21 cellular contexts compared by ENCODE assay signal in genomic region chr20:35721621-35722020, GRCh38. TPM values are rescaled to one million over a fixed set of nuclear protein-coding genes. Genes with fewer than 3 reads are reported as not detected.
DNase-seq lines count a peak whose midpoint lies in the region; ATAC-seq and TF ChIP-seq lines count a peak whose summit lies in the region.
"Had no signal": no experiment of that assay in that cellular context is flagged by ENCODE, and none has a peak within 500 bp of the region (broad histone marks: within the 10 kb centered on the region; RNA-seq: fewer than 3 reads in every experiment).

No MANE protein-coding gene starts in this region.

- H3K9me3 Mint-ChIP-seq in activated CD8-positive, alpha-beta T cell treated with anti-CD3 and anti-CD28 coated beads for 36 hours, result no peaks in the 10 kb centered on the region
- H3K9me3 Mint-ChIP-seq in endothelial cell (ENCODE audit: unreplicated experiment), result no peaks in the 10 kb centered on the region
- no peaks in the 10 kb centered on the region for H3K9me3 Mint-ChIP-seq in stimulated activated effector memory CD8-positive, alpha-beta T cell treated with anti-CD3 and anti-CD28 coated beads, Interleukin-12 subunit alpha, Interleukin-12 subunit beta, amount 100 ng/mL, for 72 hours
- H3K9me3 Mint-ChIP-seq: activated CD4-positive, alpha-beta T cell treated with anti-CD3 and anti-CD28 coated beads, Interleukin-2, amount 10 ng/mL, durations not matched to agents 24 days and 14 days; activated naive CD4-positive, alpha-beta T cell treated with anti-CD3 and anti-CD28 coated beads, Interleukin-2, amount 50 U/mL, for 72 hours; T-helper 1 cell treated with Interleukin-12 subunit alpha and Interleukin-12 subunit beta and Interleukin-4 antibody, amounts not matched to agents 30 μg/mL and 1 μg/mL, for 36 hours had no signal

- no peak overlapping the region for H3K4me3 ChIP-seq in cardiac muscle cell
- H3K4me3 ChIP-seq in heart right ventricle, result no peak overlapping the region
- H3K4me3 ChIP-seq: BLaER1 treated with 17β-estradiol and CSF1 and Interleukin-3, amounts not matched to agents 10 nM and 100 nM; coronary artery; HAP-1; sigmoid colon; SJSA1 had no signal

- H3K27ac ChIP-seq in cardiac muscle cell, result peak overlapping the region; percentile 24
- H3K27ac ChIP-seq in heart right ventricle, result peak overlapping the region in 1 of 10 donors; percentile 9
- H3K27ac ChIP-seq: BLaER1 treated with 17β-estradiol and CSF1 and Interleukin-3, amounts not matched to agents 10 nM and 100 nM; coronary artery; sigmoid colon; SJSA1 had no signal

- H3K27me3 ChIP-seq in cardiac muscle cell (no peaks in the 10 kb centered on the region), heart right ventricle (no peaks in the 10 kb centered on the region)
- H3K27me3 ChIP-seq: BLaER1 treated with 17β-estradiol and CSF1 and Interleukin-3, amounts not matched to agents 10 nM and 100 nM; sigmoid colon; SJSA1 had no signal

- H3K36me3 ChIP-seq in cardiac muscle cell (peaks cover 93% of the 10 kb centered on the region), heart right ventricle (peaks cover 11 to 100% (median 98%) of the 10 kb centered on the region in 9 donors)

- intact Hi-C loops in heart right ventricle (cut with DNase I), result loop anchor here in 1 of 10 donors (10.0 kb wide), 1 partner anchor 233 kb away; the partner anchor contains the start of gene SCAND1
- intact Hi-C loops in activated CD8-positive, alpha-beta T cell treated with anti-CD3 and anti-CD28 coated beads for 36 hours (cut with micrococcal nuclease), result no loop called here

- peaks cover 47% of the 10 kb centered on the region for H3K4me1 Mint-ChIP-seq in activated CD8-positive, alpha-beta T cell treated with anti-CD3 and anti-CD28 coated beads for 36 hours (ENCODE audit: low read depth)
- no peaks in the 10 kb centered on the region for H3K4me1 Mint-ChIP-seq in endothelial cell (ENCODE audit: unreplicated experiment)
- peaks cover 56% of the 10 kb centered on the region for H3K4me1 Mint-ChIP-seq in stimulated activated effector memory CD8-positive, alpha-beta T cell treated with anti-CD3 and anti-CD28 coated beads, Interleukin-12 subunit alpha, Interleukin-12 subunit beta, amount 100 ng/mL, for 72 hours

- peak overlapping the region; percentile 44 for H3K27ac Mint-ChIP-seq in activated CD8-positive, alpha-beta T cell treated with anti-CD3 and anti-CD28 coated beads for 36 hours
- peak overlapping the region; percentile 36 for H3K27ac Mint-ChIP-seq in endothelial cell (ENCODE audit: unreplicated experiment)
- H3K27ac Mint-ChIP-seq in stimulated activated effector memory CD8-positive, alpha-beta T cell treated with anti-CD3 and anti-CD28 coated beads, Interleukin-12 subunit alpha, Interleukin-12 subunit beta, amount 100 ng/mL, for 72 hours, result peak overlapping the region; percentile 56
- H3K27ac Mint-ChIP-seq: activated CD4-positive, alpha-beta T cell treated with anti-CD3 and anti-CD28 coated beads, Interleukin-2, amount 10 ng/mL, durations not matched to agents 24 days and 14 days; T-helper 1 cell treated with Interleukin-12 subunit alpha and Interleukin-12 subunit beta and Interleukin-4 antibody, amounts not matched to agents 30 μg/mL and 1 μg/mL, for 36 hours had no signal

- DNase-seq in cardiac muscle cell (ENCODE audit: low read depth in 1 of 2, low spot score in 1 of 2), result no peak
- DNase-seq in heart right ventricle, result no peak
- no peak for DNase-seq in activated CD8-positive, alpha-beta T cell treated with anti-CD3 and anti-CD28 coated beads for 36 hours
- DNase-seq in endothelial cell (ENCODE audit: low spot score), result no peak
- no peak for DNase-seq in stimulated activated effector memory CD8-positive, alpha-beta T cell treated with anti-CD3 and anti-CD28 coated beads, Interleukin-12 subunit alpha, Interleukin-12 subunit beta, amount 100 ng/mL, for 72 hours (ENCODE audit: low spot score in 2 of 2)
- no peak for DNase-seq in retina
- DNase-seq: ACHN; activated CD4-positive, alpha-beta T cell treated with anti-CD3 and anti-CD28 coated beads, Interleukin-2, amount 10 ng/mL, durations not matched to agents 24 days and 14 days; mammary epithelial cell; MM.1S; NCI-H1417 treated with DMSO at 0.1 percent for 48 hours; NCI-H510A treated with DMSO at 0.1 percent for 48 hours; sigmoid colon had no signal

- ATAC-seq in heart right ventricle (no peak), HG02623 (IDR thresholded peaks at IDR 0.05; ENCODE audit: unreplicated experiment) (no peak), GM19397 (IDR thresholded peaks at IDR 0.05; ENCODE audit: unreplicated experiment) (no peak)
- no peak for ATAC-seq in activated CD8-positive, alpha-beta T cell treated with anti-CD3 and anti-CD28 coated beads for 36 hours
- no peak for ATAC-seq in stimulated activated effector memory CD8-positive, alpha-beta T cell treated with anti-CD3 and anti-CD28 coated beads, Interleukin-12 subunit alpha, Interleukin-12 subunit beta, amount 100 ng/mL, for 72 hours
- ATAC-seq: activated naive CD4-positive, alpha-beta T cell treated with anti-CD3 and anti-CD28 coated beads, Interleukin-2, amount 50 U/mL, for 72 hours had no signal

- CTCF ChIA-PET in activated CD8-positive, alpha-beta T cell treated with anti-CD3 and anti-CD28 coated beads for 36 hours (lab: Charles Lee), result no interaction called here

- POLR2A ChIA-PET in activated CD8-positive, alpha-beta T cell treated with anti-CD3 and anti-CD28 coated beads for 36 hours (lab: Charles Lee), result interaction anchor here (0.8 to 36.9 kb wide), 4 partner anchors 5 to 227 kb away, joined by 3 to 1214 read pairs (median 610); partner anchors contain the start of genes NFS1, RBM39 and ROMO1

- H3K27me3 Mint-ChIP-seq in activated CD8-positive, alpha-beta T cell treated with anti-CD3 and anti-CD28 coated beads for 36 hours, result no peaks in the 10 kb centered on the region
- H3K27me3 Mint-ChIP-seq in endothelial cell (ENCODE audit: unreplicated experiment), result peaks cover 3% of the 10 kb centered on the region
- H3K27me3 Mint-ChIP-seq: activated CD4-positive, alpha-beta T cell treated with anti-CD3 and anti-CD28 coated beads, Interleukin-2, amount 10 ng/mL, durations not matched to agents 24 days and 14 days had no signal

- no peaks in the 10 kb centered on the region for H3K9me3 ChIP-seq in cardiac muscle cell (ENCODE audit: low read depth)
- no peaks in the 10 kb centered on the region for H3K9me3 ChIP-seq in heart right ventricle
- H3K9me3 ChIP-seq: BLaER1 treated with 17β-estradiol and CSF1 and Interleukin-3, amounts not matched to agents 10 nM and 100 nM; HAP-1; sigmoid colon; SJSA1 had no signal

- 51 to 61% methylated on average over 3 of the region's 3 CpGs for WGBS in heart right ventricle, 2 donors

- no peak for TF ChIP-seq CTCF in cardiac muscle cell (IDR thresholded peaks at IDR 0.05; ENCODE audit: low read depth, low read length)
- no peak for TF ChIP-seq CTCF in heart right ventricle (IDR thresholded peaks at IDR 0.05)
- no peak for TF ChIP-seq CTCF in activated CD8-positive, alpha-beta T cell treated with anti-CD3 and anti-CD28 coated beads for 36 hours (IDR thresholded peaks at IDR 0.05)
- no peak for TF ChIP-seq CTCF in endothelial cell (IDR thresholded peaks at IDR 0.05; ENCODE audit: unreplicated experiment)

- H3K4me1 ChIP-seq in cardiac muscle cell (ENCODE audit: low read depth) (no peaks in the 10 kb centered on the region), heart right ventricle (peaks cover 3 to 61% (median 27%) of the 10 kb centered on the region in 9 donors)
- H3K4me1 ChIP-seq: BLaER1 treated with 17β-estradiol and CSF1 and Interleukin-3, amounts not matched to agents 10 nM and 100 nM; HAP-1; SJSA1 had no signal

- peaks cover 73% of the 10 kb centered on the region for H3K36me3 Mint-ChIP-seq in activated CD8-positive, alpha-beta T cell treated with anti-CD3 and anti-CD28 coated beads for 36 hours (ENCODE audit: low read depth)
- peaks cover 51% of the 10 kb centered on the region for H3K36me3 Mint-ChIP-seq in endothelial cell (ENCODE audit: low read depth, unreplicated experiment)
- peaks cover 100% of the 10 kb centered on the region for H3K36me3 Mint-ChIP-seq in stimulated activated effector memory CD8-positive, alpha-beta T cell treated with anti-CD3 and anti-CD28 coated beads, Interleukin-12 subunit alpha, Interleukin-12 subunit beta, amount 100 ng/mL, for 72 hours

- H3K4me3 Mint-ChIP-seq in activated CD8-positive, alpha-beta T cell treated with anti-CD3 and anti-CD28 coated beads for 36 hours, result no peak overlapping the region
- H3K4me3 Mint-ChIP-seq in endothelial cell (ENCODE audit: unreplicated experiment), result peak overlapping the region; percentile 43
- H3K4me3 Mint-ChIP-seq in stimulated activated effector memory CD8-positive, alpha-beta T cell treated with anti-CD3 and anti-CD28 coated beads, Interleukin-12 subunit alpha, Interleukin-12 subunit beta, amount 100 ng/mL, for 72 hours, result no peak overlapping the region
- H3K4me3 Mint-ChIP-seq: activated CD4-positive, alpha-beta T cell treated with anti-CD3 and anti-CD28 coated beads, Interleukin-2, amount 10 ng/mL, durations not matched to agents 24 days and 14 days; T-helper 1 cell treated with Interleukin-12 subunit alpha and Interleukin-12 subunit beta and Interleukin-4 antibody, amounts not matched to agents 30 μg/mL and 1 μg/mL, for 36 hours had no signal

RNA-seq across cellular contexts. Expression of gene RBM39, which starts 20.4 kb away (rescaled TPM):
- 235 and 299 TPM in 2 replicates for total RNA-seq in cardiac muscle cell
- 202 and 214 TPM in 2 replicates for polyA plus RNA-seq in cardiac muscle cell
- 100 to 1,000 TPM; 110 to 170 (median 124) TPM for total RNA-seq in heart right ventricle
- polyA plus RNA-seq in heart right ventricle, result 100 to 1,000 TPM in 1 of 2 donors, 10 to 100 TPM in 1; 98.8 to 412 TPM
- 100 to 1,000 TPM; 317 to 321 TPM for total RNA-seq in activated CD8-positive, alpha-beta T cell treated with anti-CD3 and anti-CD28 coated beads for 36 hours
- total RNA-seq in endothelial cell (ENCODE audit: unreplicated experiment), result 308 TPM

RNA-seq across cellular contexts. Expression of gene ROMO1, which starts 22.4 kb away (rescaled TPM):
- total RNA-seq in cardiac muscle cell (205 and 356 TPM in 2 replicates), heart right ventricle (100 to 1,000 TPM; 128 to 193 (median 156) TPM), endothelial cell (ENCODE audit: unreplicated experiment) (159 TPM)
- polyA plus RNA-seq in cardiac muscle cell (646 and 743 TPM in 2 replicates), heart right ventricle (100 to 1,000 TPM; 595 to 734 TPM)
- total RNA-seq in activated CD8-positive, alpha-beta T cell treated with anti-CD3 and anti-CD28 coated beads for 36 hours, result 100 to 1,000 TPM; 146 to 148 TPM

RNA-seq across cellular contexts. Expression of gene NFS1, which starts 22.5 kb away (rescaled TPM):
- total RNA-seq in cardiac muscle cell (32.6 and 39.3 TPM in 2 replicates), heart right ventricle (10 to 100 TPM; 41.8 to 69.0 (median 59.3) TPM), endothelial cell (ENCODE audit: unreplicated experiment) (18.3 TPM)
- polyA plus RNA-seq in cardiac muscle cell (43.9 and 52.4 TPM in 2 replicates), heart right ventricle (10 to 100 TPM; 29.5 to 49.7 TPM)
- 10 to 100 TPM; 39.7 to 40.8 TPM for total RNA-seq in activated CD8-positive, alpha-beta T cell treated with anti-CD3 and anti-CD28 coated beads for 36 hours

RNA-seq across cellular contexts. Expression of gene PHF20, which starts 50.2 kb away (rescaled TPM):
- total RNA-seq in cardiac muscle cell, result 42.0 and 42.6 TPM in 2 replicates
- polyA plus RNA-seq in cardiac muscle cell, result 44.6 and 49.6 TPM in 2 replicates
- 10 to 100 TPM; 31.9 to 44.7 (median 37.8) TPM for total RNA-seq in heart right ventricle
- polyA plus RNA-seq in heart right ventricle, result 10 to 100 TPM; 23.4 to 34.1 TPM
- total RNA-seq in activated CD8-positive, alpha-beta T cell treated with anti-CD3 and anti-CD28 coated beads for 36 hours, result 10 to 100 TPM; 57.9 to 58.8 TPM
- 101 TPM for total RNA-seq in endothelial cell (ENCODE audit: unreplicated experiment)

RNA-seq across cellular contexts. Expression of gene CPNE1, which starts 56.9 kb away (rescaled TPM):
- total RNA-seq in cardiac muscle cell (172 and 355 TPM in 2 replicates), heart right ventricle (10 to 100 TPM; 25.8 to 83.2 (median 53.7) TPM), endothelial cell (ENCODE audit: unreplicated experiment) (233 TPM)
- polyA plus RNA-seq in cardiac muscle cell (225 and 377 TPM in 2 replicates), heart right ventricle (100 to 1,000 TPM in 1 of 2 donors, 10 to 100 TPM in 1; 49.5 to 114 TPM)
- total RNA-seq in activated CD8-positive, alpha-beta T cell treated with anti-CD3 and anti-CD28 coated beads for 36 hours, result 100 to 1,000 TPM; 308 to 324 TPM
